In the genomic region with DNA sequence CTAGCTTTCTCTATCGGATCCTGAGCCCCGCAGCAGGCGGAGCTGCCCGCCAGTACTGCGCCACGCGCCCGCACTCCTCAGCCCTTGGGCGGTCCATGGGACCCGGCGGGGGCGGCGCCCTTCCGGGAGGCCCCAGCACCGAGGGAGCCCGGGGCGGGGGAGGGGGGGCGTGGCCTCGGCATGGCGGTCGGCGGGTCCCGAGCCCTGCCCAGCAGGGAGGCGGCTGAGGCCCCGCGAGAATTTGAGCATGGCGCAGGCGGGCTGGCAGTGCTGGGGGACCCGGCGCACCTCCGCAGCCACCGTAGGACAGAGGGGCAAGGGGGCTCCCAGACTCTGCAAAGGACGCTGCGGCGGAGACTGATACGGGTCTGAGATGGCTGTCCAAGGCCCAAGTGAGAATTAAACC, we compare ENCODE assay signal across 24 cellular contexts. TPM values are rescaled to one million over a fixed set of nuclear protein-coding genes. Genes with fewer than 3 reads are reported as not detected.
DNase-seq lines count a peak whose midpoint lies in the region; ATAC-seq and TF ChIP-seq lines count a peak whose summit lies in the region.
"Had no signal": no experiment of that assay in that cellular context is flagged by ENCODE, and none has a peak within 500 bp of the region (broad histone marks: within the 10 kb centered on the region; RNA-seq: fewer than 3 reads in every experiment).

No MANE protein-coding gene starts in this region.

- TF ChIP-seq EP300 in SK-N-SH (IDR thresholded peaks at IDR 0.05; ENCODE audit: borderline replicate concordance in 1 of 2, low read depth in 1 of 2, low read length in 1 of 2), result no peak
- no peak for TF ChIP-seq EP300 in suprapubic skin (IDR thresholded peaks at IDR 0.05)

- H3K27ac ChIP-seq in SK-N-SH (ENCODE audit: low read depth in 2 of 2, low read length in 1 of 2) (no peak overlapping the region), hepatocyte (no peak overlapping the region), suprapubic skin (no peak overlapping the region)
- H3K27ac ChIP-seq: gastrocnemius medialis, KMS-11, PC-9, psoas muscle, thoracic aorta had no signal

- DNase-seq in SK-N-SH (peak; percentile 41), D341Med (ENCODE audit: low spot score) (peak; percentile 11), hepatocyte (ENCODE audit: low spot score) (peak; percentile 11), suprapubic skin (ENCODE audit: low spot score in 2 of 2) (peak; percentile 66 to 69), NCI-H2196 (lab: John Stamatoyannopoulos, UW; ENCODE audit: unreplicated experiment) (no peak), HuH-7.5 (ENCODE audit: low spot score) (no peak)
- no peak for DNase-seq in activated CD4-positive, alpha-beta T cell treated with anti-CD3 and anti-CD28 coated beads for 4 hours
- DNase-seq: activated CD4-positive, CD25-positive, alpha-beta regulatory T cell treated with anti-CD3 and anti-CD28 coated beads, Interleukin-2, amount 50 U/mL, for 72 hours; activated CD8-positive, alpha-beta T cell treated with anti-CD3 and anti-CD28 coated beads, Interleukin-2, amount 10 ng/mL, durations not matched to agents 7 days and 5 days; activated T-cell treated with anti-CD3 and anti-CD28 coated beads for 4 hours; CD8-positive, alpha-beta memory T cell; gastrocnemius medialis; GDM1; hippocampal formation; NCI-H1436 treated with DMSO at 0.1 percent for 48 hours; NCI-H510A treated with DMSO at 0.1 percent for 48 hours; PC-9; SIG-M5 had no signal

- H3K27me3 ChIP-seq in SK-N-SH (ENCODE audit: insufficient read depth) (no peaks in the 10 kb centered on the region), hepatocyte (no peaks in the 10 kb centered on the region), suprapubic skin (no peaks in the 10 kb centered on the region)
- H3K27me3 ChIP-seq: gastrocnemius medialis had no signal

- WGBS in SK-N-SH (ENCODE audit: low lambda C conversion rate), result 85% methylated on average over 36 of the region's 36 CpGs
- WGBS in hepatocyte (ENCODE audit: low lambda C conversion rate, missing lambda C conversion rate), result 98% methylated on average over 21 of the region's 36 CpGs
- 92% methylated on average over 36 of the region's 36 CpGs for WGBS in suprapubic skin

- no peaks in the 10 kb centered on the region for H3K4me1 ChIP-seq in SK-N-SH (ENCODE audit: control insufficient read depth in 1 of 2, insufficient read depth in 2 of 2, low read depth in 1 of 2, low read length in 1 of 2)
- H3K4me1 ChIP-seq in hepatocyte (ENCODE audit: insufficient read depth), result no peaks in the 10 kb centered on the region
- peaks cover 11% of the 10 kb centered on the region for H3K4me1 ChIP-seq in suprapubic skin
- H3K4me1 ChIP-seq: gastrocnemius medialis had no signal

- TF ChIP-seq RAD21 in SK-N-SH (IDR thresholded peaks at IDR 0.05; ENCODE audit: low read length), result no peak

- no peak overlapping the region for H3K9ac ChIP-seq in SK-N-SH
- H3K9ac ChIP-seq: KMS-11 had no signal

- H3K9me2 ChIP-seq in SK-N-SH (no peaks in the 10 kb centered on the region), hepatocyte (replicated peaks; ENCODE audit: insufficient read depth) (no peaks in the 10 kb centered on the region)

- H3K36me3 ChIP-seq in SK-N-SH (replicated peaks in 1 of 2; ENCODE audit: control insufficient read depth in 1 of 2, insufficient read depth in 2 of 2, low read length in 1 of 2) (no peaks in the 10 kb centered on the region), hepatocyte (replicated peaks; ENCODE audit: insufficient read depth, low read depth) (no peaks in the 10 kb centered on the region), suprapubic skin (no peaks in the 10 kb centered on the region)
- H3K36me3 ChIP-seq: gastrocnemius medialis, thoracic aorta had no signal

- H3K4me3 ChIP-seq in SK-N-SH (ENCODE audit: low read depth in 2 of 2, low read length in 1 of 2), result no peak overlapping the region
- H3K4me3 ChIP-seq in hepatocyte, result no peak overlapping the region
- no peak overlapping the region for H3K4me3 ChIP-seq in suprapubic skin
- H3K4me3 ChIP-seq: gastrocnemius medialis, PC-9, thoracic aorta had no signal

- H3K79me2 ChIP-seq in SK-N-SH (ENCODE audit: insufficient read depth), result no peaks in the 10 kb centered on the region
- no peaks in the 10 kb centered on the region for H3K79me2 ChIP-seq in hepatocyte

- POLR2A ChIA-PET in SK-N-SH (lab: Yijun Ruan, JAX), result no interaction called here

- TF ChIP-seq POLR2A in suprapubic skin (IDR thresholded peaks at IDR 0.05), result no peak

- H3K9me3 ChIP-seq in SK-N-SH (no peaks in the 10 kb centered on the region), hepatocyte (ENCODE audit: low read depth) (no peaks in the 10 kb centered on the region), suprapubic skin (no peaks in the 10 kb centered on the region)
- H3K9me3 ChIP-seq: gastrocnemius medialis, psoas muscle, thoracic aorta had no signal

- ATAC-seq in SK-N-SH treated with all-trans-retinoic acid at 6 μM for 48 hours, result no peak
- ATAC-seq: activated CD8-positive, alpha-beta T cell treated with anti-CD3 and anti-CD28 coated beads, Interleukin-2, amount 10 ng/mL, durations not matched to agents 7 days and 5 days; gastrocnemius medialis; T-cell had no signal

- H4K20me1 ChIP-seq in SK-N-SH (ENCODE audit: insufficient read depth) (no peaks in the 10 kb centered on the region), hepatocyte (ENCODE audit: insufficient read depth, poor library complexity, severe bottlenecking) (no peaks in the 10 kb centered on the region)

- CTCF ChIA-PET in SK-N-SH (lab: Yijun Ruan, JAX), result no interaction called here

- TF ChIP-seq CTCF in SK-N-SH (IDR thresholded peaks at IDR 0.05), result no peak
- no peak for TF ChIP-seq CTCF in hepatocyte (IDR thresholded peaks at IDR 0.05; ENCODE audit: poor library complexity)
- no peak for TF ChIP-seq CTCF in suprapubic skin (IDR thresholded peaks at IDR 0.05)

- H3K4me2 ChIP-seq in SK-N-SH (no peak overlapping the region), hepatocyte (no peak overlapping the region)
- H3K4me2 ChIP-seq: KMS-11, PC-9 had no signal

- H2AFZ ChIP-seq in SK-N-SH (ENCODE audit: low read depth), result no peak overlapping the region
- H2AFZ ChIP-seq in hepatocyte, result no peak overlapping the region
- H2AFZ ChIP-seq: PC-9 had no signal

- no peaks in the 10 kb centered on the region for H3F3A ChIP-seq in SK-N-SH (replicated peaks; ENCODE audit: insufficient read depth)

TF ChIP-seq in SK-N-SH, 30 proteins besides CTCF, POLR2A, EP300 and RAD21 (continues in another document):
- TF ChIP-seq FOXM1 (IDR thresholded peaks at IDR 0.05; ENCODE audit: low read depth) (no peak), EZH2phosphoT487 (IDR thresholded peaks at IDR 0.05; ENCODE audit: borderline replicate concordance, low read depth) (no peak)

TF ChIP-seq in SK-N-SH treated with all-trans-retinoic acid at 6 μM for 48 hours, 23 proteins besides CTCF, POLR2A, EP300 and RAD21 (continues in another document):
- TF ChIP-seq ZNF8 (CRISPR knock-in tag; IDR thresholded peaks at IDR 0.05) (no peak), ZFP30 (CRISPR knock-in tag; IDR thresholded peaks at IDR 0.05) (no peak), SNAI2 (CRISPR knock-in tag; IDR thresholded peaks at IDR 0.05) (no peak), ZC3H10 (CRISPR knock-in tag; IDR thresholded peaks at IDR 0.05) (no peak), ISL1 (CRISPR knock-in tag; IDR thresholded peaks at IDR 0.05) (no peak), ZNF70 (CRISPR knock-in tag; IDR thresholded peaks at IDR 0.05) (no peak), GLIS3 (CRISPR knock-in tag; IDR thresholded peaks at IDR 0.05) (no peak)
- TF ChIP-seq, protein P1, sequence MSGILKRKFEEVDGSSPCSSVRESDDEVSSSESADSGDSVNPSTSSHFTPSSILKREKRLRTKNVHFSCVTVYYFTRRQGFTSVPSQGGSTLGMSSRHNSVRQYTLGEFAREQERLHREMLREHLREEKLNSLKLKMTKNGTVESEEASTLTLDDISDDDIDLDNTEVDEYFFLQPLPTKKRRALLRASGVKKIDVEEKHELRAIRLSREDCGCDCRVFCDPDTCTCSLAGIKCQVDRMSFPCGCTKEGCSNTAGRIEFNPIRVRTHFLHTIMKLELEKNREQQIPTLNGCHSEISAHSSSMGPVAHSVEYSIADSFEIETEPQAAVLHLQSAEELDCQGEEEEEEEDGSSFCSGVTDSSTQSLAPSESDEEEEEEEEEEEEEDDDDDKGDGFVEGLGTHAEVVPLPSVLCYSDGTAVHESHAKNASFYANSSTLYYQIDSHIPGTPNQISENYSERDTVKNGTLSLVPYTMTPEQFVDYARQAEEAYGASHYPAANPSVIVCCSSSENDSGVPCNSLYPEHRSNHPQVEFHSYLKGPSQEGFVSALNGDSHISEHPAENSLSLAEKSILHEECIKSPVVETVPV (CRISPR knock-in tag; IDR thresholded peaks at IDR 0.05), result no peak
- TF ChIP-seq, protein P2, sequence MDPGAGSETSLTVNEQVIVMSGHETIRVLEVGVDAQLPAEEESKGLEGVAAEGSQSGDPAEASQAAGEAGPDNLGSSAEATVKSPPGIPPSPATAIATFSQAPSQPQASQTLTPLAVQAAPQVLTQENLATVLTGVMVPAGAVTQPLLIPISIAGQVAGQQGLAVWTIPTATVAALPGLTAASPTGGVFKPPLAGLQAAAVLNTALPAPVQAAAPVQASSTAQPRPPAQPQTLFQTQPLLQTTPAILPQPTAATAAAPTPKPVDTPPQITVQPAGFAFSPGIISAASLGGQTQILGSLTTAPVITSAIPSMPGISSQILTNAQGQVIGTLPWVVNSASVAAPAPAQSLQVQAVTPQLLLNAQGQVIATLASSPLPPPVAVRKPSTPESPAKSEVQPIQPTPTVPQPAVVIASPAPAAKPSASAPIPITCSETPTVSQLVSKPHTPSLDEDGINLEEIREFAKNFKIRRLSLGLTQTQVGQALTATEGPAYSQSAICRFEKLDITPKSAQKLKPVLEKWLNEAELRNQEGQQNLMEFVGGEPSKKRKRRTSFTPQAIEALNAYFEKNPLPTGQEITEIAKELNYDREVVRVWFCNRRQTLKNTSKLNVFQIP (CRISPR knock-in tag; IDR thresholded peaks at IDR 0.05; ENCODE audit: borderline replicate concordance, low read depth), result no peak

RNA-seq across cellular contexts. Expression of a gene that starts 6.8 kb away (rescaled TPM):
- polyA plus RNA-seq in SK-N-SH (2012; rRNA removed) (not detected in 2 replicates), hepatocyte (1.3 and 1.9 TPM in 2 replicates)
- polyA plus RNA-seq in SK-N-SH (2012; cell fraction: cytosol; rRNA removed), result 0.01 TPM in 1 of 2 replicates, not detected in the other
- 0.05 and 0.17 TPM in 2 replicates for polyA plus RNA-seq in SK-N-SH (2012; cell fraction: nucleus; rRNA removed)
- total RNA-seq in hepatocyte (0.16 and 0.83 TPM in 2 replicates), suprapubic skin (10 to 100 TPM in 3 of 4 donors, 1 to 10 TPM in 1; 9.3 to 35.2 (median 19.4) TPM)
- total RNA-seq: lung microvascular endothelial cell had no signal
- polyA plus RNA-seq: CD8-positive, alpha-beta memory T cell had no signal

Comparison
In these comparisons a context has a peak if more than half of its experiments do, and no peak if none do; other contexts are left out.
1. DNase-seq: peak in SK-N-SH (single experiment), D341Med (single experiment), hepatocyte (single experiment) and suprapubic skin (2 of 2); none in NCI-H2196 (single experiment), HuH-7.5 (single experiment) and activated CD4-positive, alpha-beta T cell treated with anti-CD3 and anti-CD28 coated beads for 4 hours (0 of 2).